In the genomic region with DNA sequence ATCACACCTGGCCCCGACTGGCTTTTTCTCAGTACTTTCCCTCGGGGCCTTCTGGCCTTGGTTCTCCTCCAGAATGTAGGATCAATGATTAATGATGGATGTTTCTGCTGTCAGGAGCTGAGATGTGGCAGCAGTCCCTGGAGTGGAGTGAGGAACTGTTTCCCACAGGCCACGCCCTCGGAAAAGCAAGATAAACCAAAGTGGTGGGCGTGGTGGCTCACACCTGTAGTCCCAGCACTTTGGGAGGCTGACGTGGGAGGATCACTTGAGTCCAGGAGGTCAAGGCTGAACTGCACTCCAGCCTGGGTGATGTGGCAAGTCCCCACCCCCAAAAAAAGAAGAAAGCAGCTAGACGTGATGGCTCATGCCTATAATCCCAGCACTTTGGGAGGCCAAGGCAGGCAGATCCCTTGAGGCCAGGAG, we compare ENCODE assay signal across 1 cellular context.
TF ChIP-seq lines count a peak whose summit lies in the region.

No MANE protein-coding gene starts in this region.

TF ChIP-seq in HepG2, 621 proteins besides CTCF, POLR2A, EP300 and RAD21 (continued from another document and continues in another):
- TF ChIP-seq TRAFD1 (CRISPR knock-in tag; IDR thresholded peaks at IDR 0.05; ENCODE audit: borderline replicate concordance) (no peak), RFX5 (IDR thresholded peaks at IDR 0.05; ENCODE audit: low read depth, low read length) (no peak), SNAPC2 (CRISPR knock-in tag; IDR thresholded peaks at IDR 0.05) (no peak), ZNF143 (CRISPR knock-in tag; IDR thresholded peaks at IDR 0.05) (no peak), ZNF574 (CRISPR knock-in tag; IDR thresholded peaks at IDR 0.05) (peak; percentile 27; the same call in 1 of the 2 replicates), ZNF549 (CRISPR knock-in tag; IDR thresholded peaks at IDR 0.05) (no peak), ERF (CRISPR knock-in tag; IDR thresholded peaks at IDR 0.05) (no peak), SATB2 (CRISPR knock-in tag; IDR thresholded peaks at IDR 0.05) (no peak), ZKSCAN5 (CRISPR knock-in tag; IDR thresholded peaks at IDR 0.05) (no peak), ATAD3A (CRISPR knock-in tag; IDR thresholded peaks at IDR 0.05) (no peak), RARA (CRISPR knock-in tag; IDR thresholded peaks at IDR 0.05) (peak; percentile 62), IRF1 (CRISPR knock-in tag; IDR thresholded peaks at IDR 0.05; ENCODE audit: low read depth) (no peak), HNRNPL (IDR thresholded peaks at IDR 0.05; ENCODE audit: low read depth, low read length) (no peak), MEIS1 (CRISPR knock-in tag; IDR thresholded peaks at IDR 0.05; ENCODE audit: borderline replicate concordance) (no peak), CEBPG (CRISPR knock-in tag; IDR thresholded peaks at IDR 0.05) (peak; percentile 31; the same call in 1 of the 2 replicates), XRCC5 (optimal IDR thresholded peaks at IDR 0.05; ENCODE audit: low read length) (no peak), DPF2 (CRISPR knock-in tag; IDR thresholded peaks at IDR 0.05; ENCODE audit: borderline replicate concordance, low read depth) (no peak), SIX1 (CRISPR knock-in tag; IDR thresholded peaks at IDR 0.05; ENCODE audit: borderline replicate concordance) (no peak), MIXL1 (CRISPR knock-in tag; IDR thresholded peaks at IDR 0.05) (no peak), CENPX (CRISPR knock-in tag; IDR thresholded peaks at IDR 0.05) (no peak), AHDC1 (CRISPR knock-in tag; IDR thresholded peaks at IDR 0.05; ENCODE audit: borderline replicate concordance) (no peak), PRPF4 (IDR thresholded peaks at IDR 0.05; ENCODE audit: low read depth, low read length, poor library complexity, severe bottlenecking) (no peak), ZNF138 (CRISPR knock-in tag; IDR thresholded peaks at IDR 0.05; ENCODE audit: low read depth) (no peak), KLF12 (CRISPR knock-in tag; IDR thresholded peaks at IDR 0.05; ENCODE audit: borderline replicate concordance) (no peak)
- TF ChIP-seq, protein P1, sequence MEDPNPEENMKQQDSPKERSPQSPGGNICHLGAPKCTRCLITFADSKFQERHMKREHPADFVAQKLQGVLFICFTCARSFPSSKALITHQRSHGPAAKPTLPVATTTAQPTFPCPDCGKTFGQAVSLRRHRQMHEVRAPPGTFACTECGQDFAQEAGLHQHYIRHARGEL (CRISPR knock-in tag; IDR thresholded peaks at IDR 0.05): no peak
- TF ChIP-seq, protein P2, sequence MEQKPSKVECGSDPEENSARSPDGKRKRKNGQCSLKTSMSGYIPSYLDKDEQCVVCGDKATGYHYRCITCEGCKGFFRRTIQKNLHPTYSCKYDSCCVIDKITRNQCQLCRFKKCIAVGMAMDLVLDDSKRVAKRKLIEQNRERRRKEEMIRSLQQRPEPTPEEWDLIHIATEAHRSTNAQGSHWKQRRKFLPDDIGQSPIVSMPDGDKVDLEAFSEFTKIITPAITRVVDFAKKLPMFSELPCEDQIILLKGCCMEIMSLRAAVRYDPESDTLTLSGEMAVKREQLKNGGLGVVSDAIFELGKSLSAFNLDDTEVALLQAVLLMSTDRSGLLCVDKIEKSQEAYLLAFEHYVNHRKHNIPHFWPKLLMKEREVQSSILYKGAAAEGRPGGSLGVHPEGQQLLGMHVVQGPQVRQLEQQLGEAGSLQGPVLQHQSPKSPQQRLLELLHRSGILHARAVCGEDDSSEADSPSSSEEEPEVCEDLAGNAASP (CRISPR knock-in tag; IDR thresholded peaks at IDR 0.05; ENCODE audit: borderline replicate concordance): peak; percentile 21; the same call in 1 of the 2 replicates
- TF ChIP-seq, protein P3, sequence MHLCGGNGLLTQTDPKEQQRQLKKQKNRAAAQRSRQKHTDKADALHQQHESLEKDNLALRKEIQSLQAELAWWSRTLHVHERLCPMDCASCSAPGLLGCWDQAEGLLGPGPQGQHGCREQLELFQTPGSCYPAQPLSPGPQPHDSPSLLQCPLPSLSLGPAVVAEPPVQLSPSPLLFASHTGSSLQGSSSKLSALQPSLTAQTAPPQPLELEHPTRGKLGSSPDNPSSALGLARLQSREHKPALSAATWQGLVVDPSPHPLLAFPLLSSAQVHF (CRISPR knock-in tag; IDR thresholded peaks at IDR 0.05): no peak
- TF ChIP-seq, protein P4, sequence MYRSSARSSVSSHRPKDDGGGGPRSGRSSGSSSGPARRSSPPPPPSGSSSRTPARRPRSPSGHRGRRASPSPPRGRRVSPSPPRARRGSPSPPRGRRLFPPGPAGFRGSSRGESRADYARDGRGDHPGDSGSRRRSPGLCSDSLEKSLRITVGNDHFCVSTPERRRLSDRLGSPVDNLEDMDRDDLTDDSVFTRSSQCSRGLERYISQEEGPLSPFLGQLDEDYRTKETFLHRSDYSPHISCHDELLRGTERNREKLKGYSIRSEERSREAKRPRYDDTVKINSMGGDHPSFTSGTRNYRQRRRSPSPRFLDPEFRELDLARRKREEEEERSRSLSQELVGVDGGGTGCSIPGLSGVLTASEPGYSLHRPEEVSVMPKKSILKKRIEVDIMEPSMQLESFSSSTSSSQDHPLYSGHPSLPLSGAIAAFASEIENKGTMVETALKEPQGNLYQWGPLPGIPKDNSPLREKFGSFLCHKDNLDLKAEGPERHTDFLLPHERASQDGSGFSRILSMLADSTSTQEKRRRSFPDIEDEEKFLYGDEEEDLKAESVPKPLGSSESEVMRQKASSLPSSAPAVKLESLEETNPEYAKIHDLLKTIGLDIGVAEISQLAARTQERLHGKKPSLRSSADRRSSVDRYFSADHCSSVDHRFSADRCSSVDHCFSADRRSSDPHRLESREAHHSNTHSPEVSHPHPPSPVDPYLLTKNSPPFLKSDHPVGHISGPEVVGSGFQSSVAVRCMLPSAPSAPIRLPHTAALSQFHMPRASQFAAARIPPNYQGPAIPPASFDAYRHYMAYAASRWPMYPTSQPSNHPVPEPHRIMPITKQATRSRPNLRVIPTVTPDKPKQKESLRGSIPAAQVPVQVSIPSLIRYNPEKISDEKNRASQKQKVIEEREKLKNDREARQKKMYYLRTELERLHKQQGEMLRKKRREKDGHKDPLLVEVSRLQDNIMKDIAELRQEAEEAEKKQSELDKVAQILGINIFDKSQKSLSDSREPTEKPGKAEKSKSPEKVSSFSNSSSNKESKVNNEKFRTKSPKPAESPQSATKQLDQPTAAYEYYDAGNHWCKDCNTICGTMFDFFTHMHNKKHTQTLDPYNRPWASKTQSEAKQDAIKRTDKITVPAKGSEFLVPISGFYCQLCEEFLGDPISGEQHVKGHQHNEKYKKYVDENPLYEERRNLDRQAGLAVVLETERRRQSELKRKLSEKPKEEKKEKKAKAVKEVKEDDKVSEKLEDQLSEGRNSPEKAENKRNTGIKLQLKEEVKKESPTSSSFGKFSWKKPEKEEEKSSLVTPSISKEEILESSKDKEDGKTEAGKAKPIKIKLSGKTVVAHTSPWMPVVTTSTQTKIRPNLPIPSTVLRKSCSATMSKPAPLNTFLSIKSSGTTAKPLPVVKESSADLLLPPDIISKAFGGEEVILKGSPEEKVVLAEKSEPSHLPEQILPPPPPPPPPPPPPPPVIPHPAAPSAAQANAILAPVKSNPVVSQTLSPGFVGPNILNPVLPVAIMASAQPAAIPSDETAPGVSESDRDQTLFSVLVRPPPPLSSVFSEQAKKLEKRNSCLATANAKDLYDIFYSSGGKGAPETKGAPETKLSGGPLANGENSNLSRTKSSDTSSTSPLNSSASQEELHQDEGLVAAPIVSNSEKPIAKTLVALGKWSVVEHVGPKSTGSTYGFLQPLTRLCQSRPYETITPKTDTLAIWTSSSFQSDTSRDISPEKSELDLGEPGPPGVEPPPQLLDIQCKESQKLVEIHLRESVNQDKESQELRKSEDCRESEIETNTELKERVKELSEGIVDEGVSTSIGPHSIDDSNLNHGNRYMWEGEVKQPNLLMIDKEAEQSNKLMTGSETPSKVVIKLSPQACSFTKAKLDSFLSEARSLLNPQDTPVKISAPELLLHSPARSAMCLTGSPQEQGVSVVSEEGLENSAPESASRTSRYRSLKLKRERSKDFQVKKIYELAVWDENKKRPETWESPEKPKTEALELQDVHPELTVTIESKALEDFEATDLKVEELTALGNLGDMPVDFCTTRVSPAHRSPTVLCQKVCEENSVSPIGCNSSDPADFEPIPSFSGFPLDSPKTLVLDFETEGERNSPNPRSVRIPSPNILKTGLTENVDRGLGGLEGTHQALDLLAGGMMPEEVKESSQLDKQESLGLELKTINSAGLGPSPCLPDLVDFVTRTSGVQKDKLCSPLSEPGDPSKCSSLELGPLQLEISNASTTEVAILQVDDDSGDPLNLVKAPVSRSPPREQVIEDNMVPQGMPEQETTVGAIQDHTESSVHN (CRISPR knock-in tag; IDR thresholded peaks at IDR 0.05): no peak
